20 cellular contexts compared by ENCODE assay signal in the genomic region with DNA sequence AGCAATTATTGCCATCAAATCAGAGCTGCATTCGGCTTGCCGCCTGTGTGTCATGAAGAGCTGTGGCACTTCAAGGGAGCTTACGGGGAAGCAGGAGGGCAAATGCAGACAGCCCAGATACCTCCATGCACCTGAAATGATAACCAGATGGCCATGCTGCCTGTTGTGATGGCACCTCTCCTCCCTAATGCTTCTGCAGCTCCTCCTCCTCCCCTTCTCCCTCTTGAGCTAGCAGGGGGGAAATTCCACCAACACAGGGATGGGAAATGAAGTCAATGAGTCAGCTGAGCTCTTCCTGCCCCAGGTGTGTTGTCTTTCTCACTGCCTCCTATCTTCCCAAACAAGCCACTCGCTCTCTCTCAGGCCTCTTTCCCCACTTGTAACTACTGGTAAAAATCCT.
"Had no signal": no experiment of that assay in that cellular context is flagged by ENCODE, and none has a peak within 500 bp of the region (broad histone marks: within the 10 kb centered on the region; RNA-seq: fewer than 3 reads in every experiment).

No MANE protein-coding gene starts in this region.

- H3K4me3 ChIP-seq: coronary artery, ovary, psoas muscle, stomach, testis, upper lobe of left lung had no signal

- DNase-seq: activated gamma-delta T cell treated with Interleukin-2 at 50 U/mL for 16 hours; anterior cingulate cortex; central memory CD4-positive, alpha-beta T cell; erythroblast; hypothalamus; kidney glomerular epithelial cell; mesenchymal stem cell; naive thymus-derived CD4-positive, alpha-beta T cell; ovary; psoas muscle; right cardiac atrium; stomach; testis; upper lobe of left lung had no signal

- ATAC-seq: activated CD4-positive, CD25-positive, alpha-beta regulatory T cell treated with anti-CD3 and anti-CD28 coated beads, Interleukin-2, amount 50 U/mL, for 24 hours; naive thymus-derived CD4-positive, alpha-beta T cell; psoas muscle; right cardiac atrium had no signal

- H3K36me3 ChIP-seq: ovary, stomach, upper lobe of left lung had no signal

- H3K4me3 Mint-ChIP-seq: brain; naive thymus-derived CD4-positive, alpha-beta T cell; T-helper 1 cell treated with Interleukin-12 subunit alpha and Interleukin-12 subunit beta and Interleukin-4 antibody, amounts not matched to agents 30 μg/mL and 1 μg/mL, for 36 hours had no signal

- H3K27me3 ChIP-seq: ovary, stomach, testis, upper lobe of left lung had no signal

- H3K4me1 ChIP-seq: psoas muscle, stomach, testis, upper lobe of left lung had no signal

- H3K27ac ChIP-seq: coronary artery, ovary, psoas muscle, stomach, testis, upper lobe of left lung had no signal

- FAIRE-seq: endometrium, frontal cortex had no signal

- H3K9me3 ChIP-seq: ovary, psoas muscle, testis had no signal

- H3K36me3 Mint-ChIP-seq: brain had no signal

- H3K27ac Mint-ChIP-seq: naive thymus-derived CD4-positive, alpha-beta T cell; T-helper 1 cell treated with Interleukin-12 subunit alpha and Interleukin-12 subunit beta and Interleukin-4 antibody, amounts not matched to agents 30 μg/mL and 1 μg/mL, for 36 hours had no signal
